In genomic region chr16:667780-668518, GRCh38 we compare ENCODE assay signal across 1 cellular context.
A peak's percentile ranks its signal among the peaks of the same experiment; 100 is the strongest.
TF ChIP-seq lines count a peak whose summit lies in the region.

Gene RHOT2 (plus strand): TSS chr16:668132. CDS start chr16:668200, 68 bp downstream.

TF ChIP-seq in GM12878, 131 proteins besides CTCF, POLR2A, EP300 and RAD21 (continued from another document and continues in another):
- TF ChIP-seq, protein P1, sequence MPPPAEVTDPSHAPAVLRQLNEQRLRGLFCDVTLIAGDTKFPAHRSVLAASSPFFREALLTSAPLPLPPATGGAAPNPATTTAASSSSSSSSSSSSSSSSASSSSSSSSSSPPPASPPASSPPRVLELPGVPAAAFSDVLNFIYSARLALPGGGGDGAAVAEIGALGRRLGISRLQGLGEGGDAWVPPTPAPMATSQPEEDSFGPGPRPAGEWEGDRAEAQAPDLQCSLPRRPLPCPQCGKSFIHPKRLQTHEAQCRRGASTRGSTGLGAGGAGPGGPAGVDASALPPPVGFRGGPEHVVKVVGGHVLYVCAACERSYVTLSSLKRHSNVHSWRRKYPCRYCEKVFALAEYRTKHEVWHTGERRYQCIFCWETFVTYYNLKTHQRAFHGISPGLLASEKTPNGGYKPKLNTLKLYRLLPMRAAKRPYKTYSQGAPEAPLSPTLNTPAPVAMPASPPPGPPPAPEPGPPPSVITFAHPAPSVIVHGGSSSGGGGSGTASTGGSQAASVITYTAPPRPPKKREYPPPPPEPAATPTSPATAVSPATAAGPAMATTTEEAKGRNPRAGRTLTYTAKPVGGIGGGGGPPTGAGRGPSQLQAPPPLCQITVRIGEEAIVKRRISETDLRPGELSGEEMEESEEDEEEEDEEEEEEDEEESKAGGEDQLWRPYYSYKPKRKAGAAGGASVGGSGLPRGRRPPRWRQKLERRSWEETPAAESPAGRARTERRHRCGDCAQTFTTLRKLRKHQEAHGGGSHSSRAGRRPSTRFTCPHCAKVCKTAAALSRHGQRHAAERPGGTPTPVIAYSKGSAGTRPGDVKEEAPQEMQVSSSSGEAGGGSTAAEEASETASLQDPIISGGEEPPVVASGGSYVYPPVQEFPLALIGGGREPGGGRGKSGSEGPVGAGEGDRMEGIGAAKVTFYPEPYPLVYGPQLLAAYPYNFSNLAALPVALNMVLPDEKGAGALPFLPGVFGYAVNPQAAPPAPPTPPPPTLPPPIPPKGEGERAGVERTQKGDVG (CRISPR knock-in tag; IDR thresholded peaks at IDR 0.05): no peak
- TF ChIP-seq SMAD5 (IDR thresholded peaks at IDR 0.05; ENCODE audit: low read depth) (no peak), CBFB (IDR thresholded peaks at IDR 0.05; ENCODE audit: low read depth) (no peak), ZNF274 (IDR thresholded peaks at IDR 0.05; ENCODE audit: insufficient read depth, insufficient read length) (no peak), MAX (IDR thresholded peaks at IDR 0.05; ENCODE audit: low read depth, low read length) (peak; percentile 18; the same call in 1 of the 2 replicates), SMC3 (IDR thresholded peaks at IDR 0.05; ENCODE audit: borderline replicate concordance, low read length) (peak; percentile 34), CUX1 (IDR thresholded peaks at IDR 0.05; ENCODE audit: insufficient replicate concordance, low read depth, low read length) (no peak), POLR2AphosphoS2 (IDR thresholded peaks at IDR 0.05; ENCODE audit: low read depth, low read length) (peak; percentile 67; the same call in 1 of the 2 replicates), LARP7 (IDR thresholded peaks at IDR 0.05) (peak; percentile 93), MYC (IDR thresholded peaks at IDR 0.05; ENCODE audit: insufficient read depth, insufficient read length, insufficient replicate concordance, low read length, severe bottlenecking) (peak; percentile 31), NR2C2 (IDR thresholded peaks at IDR 0.05; ENCODE audit: borderline replicate concordance, control insufficient read depth, insufficient read length, low read depth) (no peak), HCFC1 (IDR thresholded peaks at IDR 0.05; ENCODE audit: low read length) (peak; percentile 80), RB1 (IDR thresholded peaks at IDR 0.05; ENCODE audit: borderline replicate concordance) (peak; percentile 97), CHD1 (IDR thresholded peaks at IDR 0.05; ENCODE audit: low read depth, low read length) (no peak), BRCA1 (IDR thresholded peaks at IDR 0.05; ENCODE audit: low read depth, low read length) (no peak), ZNF24 (IDR thresholded peaks at IDR 0.05) (peak; percentile 90), USF1 (IDR thresholded peaks at IDR 0.05; ENCODE audit: borderline replicate concordance, extremely low read length, insufficient read depth, low read depth, low read length) (no peak), IKZF1 (conservative IDR thresholded peaks at IDR 0.05) (peak; percentile 93), GABPA (IDR thresholded peaks at IDR 0.05; ENCODE audit: low read depth) (peak; percentile 89), RELB (IDR thresholded peaks at IDR 0.05; ENCODE audit: low read depth) (no peak), POLR2AphosphoS5 (IDR thresholded peaks at IDR 0.05; ENCODE audit: low read length) (peak; percentile 79; the same call in 1 of the 2 replicates), BACH1 (IDR thresholded peaks at IDR 0.05; ENCODE audit: borderline replicate concordance) (peak; percentile 75), MXI1 (IDR thresholded peaks at IDR 0.05; ENCODE audit: low read depth, low read length) (peak; percentile 23; the same call in 1 of the 2 replicates), HDGF (IDR thresholded peaks at IDR 0.05) (no peak), TCF3 (IDR thresholded peaks at IDR 0.05; ENCODE audit: borderline replicate concordance, insufficient read depth, low read depth, low read length) (no peak), KLF5 (IDR thresholded peaks at IDR 0.05; ENCODE audit: partially characterized antibody) (peak; percentile 87), NFXL1 (IDR thresholded peaks at IDR 0.05; ENCODE audit: borderline replicate concordance) (no peak), FOXM1 (IDR thresholded peaks at IDR 0.05; ENCODE audit: low read depth, low read length) (no peak), SREBF1 (IDR thresholded peaks at IDR 0.05; ENCODE audit: low read length) (0 out of 2 replicates have a peak, but pooled peaks have one; percentile 5), PAX5 (IDR thresholded peaks at IDR 0.05; ENCODE audit: borderline replicate concordance, low read depth, low read length) (peak; percentile 36; the same call in 1 of the 2 replicates), RUNX3 (IDR thresholded peaks at IDR 0.05; ENCODE audit: low read length) (peak; percentile 69), CREM (IDR thresholded peaks at IDR 0.05; ENCODE audit: low read depth) (no peak), MLLT1 (IDR thresholded peaks at IDR 0.05) (0 out of 2 replicates have a peak, but pooled peaks have one; percentile 53), SPI1 (IDR thresholded peaks at IDR 0.05; ENCODE audit: borderline replicate concordance, insufficient read depth, low read depth, low read length) (peak; percentile 18; the same call in 1 of the 2 replicates), TARDBP (IDR thresholded peaks at IDR 0.05; ENCODE audit: borderline replicate concordance) (0 out of 2 replicates have a peak, but pooled peaks have one; percentile 70), ZNF207 (IDR thresholded peaks at IDR 0.05; ENCODE audit: borderline replicate concordance) (peak; percentile 96)
- TF ChIP-seq, protein P2, sequence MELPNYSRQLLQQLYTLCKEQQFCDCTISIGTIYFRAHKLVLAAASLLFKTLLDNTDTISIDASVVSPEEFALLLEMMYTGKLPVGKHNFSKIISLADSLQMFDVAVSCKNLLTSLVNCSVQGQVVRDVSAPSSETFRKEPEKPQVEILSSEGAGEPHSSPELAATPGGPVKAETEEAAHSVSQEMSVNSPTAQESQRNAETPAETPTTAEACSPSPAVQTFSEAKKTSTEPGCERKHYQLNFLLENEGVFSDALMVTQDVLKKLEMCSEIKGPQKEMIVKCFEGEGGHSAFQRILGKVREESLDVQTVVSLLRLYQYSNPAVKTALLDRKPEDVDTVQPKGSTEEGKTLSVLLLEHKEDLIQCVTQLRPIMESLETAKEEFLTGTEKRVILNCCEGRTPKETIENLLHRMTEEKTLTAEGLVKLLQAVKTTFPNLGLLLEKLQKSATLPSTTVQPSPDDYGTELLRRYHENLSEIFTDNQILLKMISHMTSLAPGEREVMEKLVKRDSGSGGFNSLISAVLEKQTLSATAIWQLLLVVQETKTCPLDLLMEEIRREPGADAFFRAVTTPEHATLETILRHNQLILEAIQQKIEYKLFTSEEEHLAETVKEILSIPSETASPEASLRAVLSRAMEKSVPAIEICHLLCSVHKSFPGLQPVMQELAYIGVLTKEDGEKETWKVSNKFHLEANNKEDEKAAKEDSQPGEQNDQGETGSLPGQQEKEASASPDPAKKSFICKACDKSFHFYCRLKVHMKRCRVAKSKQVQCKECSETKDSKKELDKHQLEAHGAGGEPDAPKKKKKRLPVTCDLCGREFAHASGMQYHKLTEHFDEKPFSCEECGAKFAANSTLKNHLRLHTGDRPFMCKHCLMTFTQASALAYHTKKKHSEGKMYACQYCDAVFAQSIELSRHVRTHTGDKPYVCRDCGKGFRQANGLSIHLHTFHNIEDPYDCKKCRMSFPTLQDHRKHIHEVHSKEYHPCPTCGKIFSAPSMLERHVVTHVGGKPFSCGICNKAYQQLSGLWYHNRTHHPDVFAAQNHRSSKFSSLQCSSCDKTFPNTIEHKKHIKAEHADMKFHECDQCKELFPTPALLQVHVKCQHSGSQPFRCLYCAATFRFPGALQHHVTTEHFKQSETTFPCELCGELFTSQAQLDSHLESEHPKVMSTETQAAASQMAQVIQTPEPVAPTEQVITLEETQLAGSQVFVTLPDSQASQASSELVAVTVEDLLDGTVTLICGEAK (IDR thresholded peaks at IDR 0.05; ENCODE audit: borderline replicate concordance): peak; percentile 82
- TF ChIP-seq, protein P3, sequence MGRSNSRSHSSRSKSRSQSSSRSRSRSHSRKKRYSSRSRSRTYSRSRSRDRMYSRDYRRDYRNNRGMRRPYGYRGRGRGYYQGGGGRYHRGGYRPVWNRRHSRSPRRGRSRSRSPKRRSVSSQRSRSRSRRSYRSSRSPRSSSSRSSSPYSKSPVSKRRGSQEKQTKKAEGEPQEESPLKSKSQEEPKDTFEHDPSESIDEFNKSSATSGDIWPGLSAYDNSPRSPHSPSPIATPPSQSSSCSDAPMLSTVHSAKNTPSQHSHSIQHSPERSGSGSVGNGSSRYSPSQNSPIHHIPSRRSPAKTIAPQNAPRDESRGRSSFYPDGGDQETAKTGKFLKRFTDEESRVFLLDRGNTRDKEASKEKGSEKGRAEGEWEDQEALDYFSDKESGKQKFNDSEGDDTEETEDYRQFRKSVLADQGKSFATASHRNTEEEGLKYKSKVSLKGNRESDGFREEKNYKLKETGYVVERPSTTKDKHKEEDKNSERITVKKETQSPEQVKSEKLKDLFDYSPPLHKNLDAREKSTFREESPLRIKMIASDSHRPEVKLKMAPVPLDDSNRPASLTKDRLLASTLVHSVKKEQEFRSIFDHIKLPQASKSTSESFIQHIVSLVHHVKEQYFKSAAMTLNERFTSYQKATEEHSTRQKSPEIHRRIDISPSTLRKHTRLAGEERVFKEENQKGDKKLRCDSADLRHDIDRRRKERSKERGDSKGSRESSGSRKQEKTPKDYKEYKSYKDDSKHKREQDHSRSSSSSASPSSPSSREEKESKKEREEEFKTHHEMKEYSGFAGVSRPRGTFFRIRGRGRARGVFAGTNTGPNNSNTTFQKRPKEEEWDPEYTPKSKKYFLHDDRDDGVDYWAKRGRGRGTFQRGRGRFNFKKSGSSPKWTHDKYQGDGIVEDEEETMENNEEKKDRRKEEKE (IDR thresholded peaks at IDR 0.05): peak; percentile 62
